Comparison of ENCODE assay signal across 36 cellular contexts in genomic region chr5:159811712-159812111, GRCh38.
"Had no signal": no experiment of that assay in that cellular context is flagged by ENCODE, and none has a peak within 500 bp of the region (broad histone marks: within the 10 kb centered on the region; RNA-seq: fewer than 3 reads in every experiment).

No MANE protein-coding gene starts in this region.

- H3K4me3 ChIP-seq: ascending aorta, cardiac muscle cell had no signal

- H3K27me3 Mint-ChIP-seq: activated CD4-positive, alpha-beta T cell treated with anti-CD3 and anti-CD28 coated beads, Interleukin-2, amount 10 ng/mL, durations not matched to agents 24 days and 14 days; activated naive CD4-positive, alpha-beta T cell treated with anti-CD3 and anti-CD28 coated beads, Interleukin-2, amount 10 ng/mL, durations not matched to agents 7 days and 5 days; activated naive CD4-positive, alpha-beta T cell treated with anti-CD3 and anti-CD28 coated beads, Interleukin-2, amount 50 U/mL, for 24 hours; activated naive CD8-positive, alpha-beta T cell treated with anti-CD3 and anti-CD28 coated beads, Interleukin-2, amount 10 ng/mL, durations not matched to agents 7 days and 5 days; brain had no signal

- DNase-seq: activated B cell treated with CpG ODN at 0.5 μM for 24 hours; activated CD4-positive, alpha-beta memory T cell treated with anti-CD3 and anti-CD28 coated beads for 36 hours; activated CD4-positive, alpha-beta T cell treated with anti-CD3 and anti-CD28 coated beads for 4 hours; activated CD4-positive, alpha-beta T cell treated with anti-CD3 and anti-CD28 coated beads, Interleukin-2, amount 10 ng/mL, durations not matched to agents 24 days and 14 days; activated CD4-positive, alpha-beta T cell treated with anti-CD3 and anti-CD28 coated beads, Interleukin-2, amount 50 U/mL, for 1 hour; activated CD4-positive, alpha-beta T cell treated with anti-CD3 and anti-CD28 coated beads, Interleukin-2, amount 50 U/mL, for 4 hours; activated CD4-positive, CD25-positive, alpha-beta regulatory T cell treated with anti-CD3 and anti-CD28 coated beads, Interleukin-2, amount 50 U/mL, for 72 hours; activated CD8-positive, alpha-beta memory T cell treated with anti-CD3 and anti-CD28 coated beads, Interleukin-2, amount 50 U/mL, for 4 hours; activated CD8-positive, alpha-beta T cell treated with anti-CD3 and anti-CD28 coated beads for 36 hours; activated effector memory CD4-positive, alpha-beta T cell treated with Interleukin-2 at 50 U/mL for 16 hours; activated gamma-delta T cell; activated naive CD4-positive, alpha-beta T cell treated with anti-CD3 and anti-CD28 coated beads, Interleukin-2, amount 10 ng/mL, durations not matched to agents 7 days and 5 days; activated naive CD4-positive, alpha-beta T cell treated with Interleukin-2 at 50 U/mL for 16 hours; activated naive CD8-positive, alpha-beta T cell treated with anti-CD3 and anti-CD28 coated beads, Interleukin-2, amount 10 ng/mL, durations not matched to agents 7 days and 5 days; activated naive CD8-positive, alpha-beta T cell treated with anti-CD3 and anti-CD28 coated beads, Interleukin-2, amount 50 U/mL, for 24 hours; activated T-cell treated with anti-CD3 and anti-CD28 coated beads for 4 hours; activated T-cell treated with anti-CD3 and anti-CD28 coated beads, Interleukin-2, amount 50 U/mL, for 1 hour; activated T-cell treated with anti-CD3 and anti-CD28 coated beads, Interleukin-2, amount 50 U/mL, for 4 hours; activated T-cell treated with anti-CD3 and anti-CD28 coated beads, Interleukin-2, amount 50 U/mL, for 72 hours; amygdala; anterior cingulate cortex; caudate nucleus; cerebellar nuclear complex; T-helper 2 cell; T-helper 9 cell had no signal

- H3K27ac ChIP-seq: ascending aorta, cardiac muscle cell, VCaP had no signal

- H3K36me3 ChIP-seq: ascending aorta, cardiac muscle cell had no signal

- H3K4me3 Mint-ChIP-seq: activated B cell treated with CpG ODN at 0.5 μM for 24 hours; activated CD4-positive, alpha-beta memory T cell treated with anti-CD3 and anti-CD28 coated beads for 36 hours; activated CD4-positive, alpha-beta T cell treated with anti-CD3 and anti-CD28 coated beads, Interleukin-2, amount 10 ng/mL, durations not matched to agents 24 days and 14 days; activated CD8-positive, alpha-beta T cell treated with anti-CD3 and anti-CD28 coated beads for 36 hours; activated naive CD4-positive, alpha-beta T cell treated with anti-CD3 and anti-CD28 coated beads, Interleukin-2, amount 10 ng/mL, durations not matched to agents 7 days and 5 days; activated naive CD4-positive, alpha-beta T cell treated with anti-CD3 and anti-CD28 coated beads, Interleukin-2, amount 50 U/mL, for 24 hours; activated naive CD8-positive, alpha-beta T cell; activated naive CD8-positive, alpha-beta T cell treated with anti-CD3 and anti-CD28 coated beads, Interleukin-2, amount 10 ng/mL, durations not matched to agents 7 days and 5 days; activated naive CD8-positive, alpha-beta T cell treated with anti-CD3 and anti-CD28 coated beads, Interleukin-2, amount 50 U/mL, for 24 hours; activated T-cell treated with anti-CD3 and anti-CD28 coated beads, Interleukin-2, amount 50 U/mL, for 4 hours; activated T-cell treated with anti-CD3 and anti-CD28 coated beads, Interleukin-2, amount 50 U/mL, for 72 hours; activated T-helper 1 cell treated with anti-CD3 and anti-CD28 coated beads, Interleukin-12 subunit alpha, Interleukin-12 subunit beta, Interleukin-2, Interleukin-4 antibody, amounts not matched to agents 30 ng/mL and 10 ng/mL and 1 ng/mL, durations not matched to agents 14 hours and 24 hours and 36 hours; activated T-helper 17 cell treated with anti-CD3 and anti-CD28 coated beads, Interleukin-2, amount 50 U/mL, for 72 hours; brain; central memory CD8-positive, alpha-beta T cell; T-helper 1 cell treated with Interleukin-12 subunit alpha and Interleukin-12 subunit beta and Interleukin-4 antibody, amounts not matched to agents 30 μg/mL and 1 μg/mL, for 36 hours; T-helper 2 cell treated with Interferon-gamma antibody and Interleukin-4, amounts not matched to agents 5 μg/mL and 100 μg/mL, for 36 hours had no signal

- H3K36me3 Mint-ChIP-seq: activated naive CD4-positive, alpha-beta T cell treated with anti-CD3 and anti-CD28 coated beads, Interleukin-2, amount 10 ng/mL, durations not matched to agents 7 days and 5 days; activated naive CD4-positive, alpha-beta T cell treated with anti-CD3 and anti-CD28 coated beads, Interleukin-2, amount 50 U/mL, for 24 hours; activated naive CD8-positive, alpha-beta T cell; brain had no signal

- H3K27me3 ChIP-seq: ascending aorta, cardiac muscle cell had no signal

- H3K4me1 Mint-ChIP-seq: activated B cell treated with CpG ODN at 0.5 μM for 24 hours; activated CD4-positive, alpha-beta T cell treated with anti-CD3 and anti-CD28 coated beads, Interleukin-2, amount 10 ng/mL, durations not matched to agents 24 days and 14 days; activated naive CD4-positive, alpha-beta T cell treated with anti-CD3 and anti-CD28 coated beads, Interleukin-2, amount 10 ng/mL, durations not matched to agents 7 days and 5 days; activated naive CD4-positive, alpha-beta T cell treated with anti-CD3 and anti-CD28 coated beads, Interleukin-2, amount 50 U/mL, for 24 hours; brain; central memory CD8-positive, alpha-beta T cell had no signal

- ATAC-seq: activated CD8-positive, alpha-beta T cell treated with anti-CD3 and anti-CD28 coated beads for 36 hours; activated naive CD8-positive, alpha-beta T cell treated with anti-CD3 and anti-CD28 coated beads, Interleukin-2, amount 50 U/mL, for 24 hours; activated T-cell treated with anti-CD3 and anti-CD28 coated beads, Interleukin-2, amount 50 U/mL, for 4 hours; activated T-cell treated with anti-CD3 and anti-CD28 coated beads, Interleukin-2, amount 50 U/mL, for 72 hours; activated T-helper 17 cell treated with anti-CD3 and anti-CD28 coated beads, Interleukin-2, amount 50 U/mL, for 72 hours had no signal

- H3K9me3 ChIP-seq: ascending aorta had no signal

- H3K9me3 Mint-ChIP-seq: activated T-helper 17 cell treated with anti-CD3 and anti-CD28 coated beads, Interleukin-2, amount 50 U/mL, for 72 hours had no signal

- H3K27ac Mint-ChIP-seq: activated B cell treated with CpG ODN at 0.5 μM for 24 hours; activated CD4-positive, alpha-beta memory T cell treated with anti-CD3 and anti-CD28 coated beads for 36 hours; activated CD4-positive, alpha-beta T cell treated with anti-CD3 and anti-CD28 coated beads, Interleukin-2, amount 10 ng/mL, durations not matched to agents 24 days and 14 days; activated CD8-positive, alpha-beta T cell treated with anti-CD3 and anti-CD28 coated beads for 36 hours; activated naive CD4-positive, alpha-beta T cell treated with anti-CD3 and anti-CD28 coated beads, Interleukin-2, amount 10 ng/mL, durations not matched to agents 7 days and 5 days; activated naive CD4-positive, alpha-beta T cell treated with anti-CD3 and anti-CD28 coated beads, Interleukin-2, amount 50 U/mL, for 24 hours; activated naive CD8-positive, alpha-beta T cell; activated naive CD8-positive, alpha-beta T cell treated with anti-CD3 and anti-CD28 coated beads, Interleukin-2, amount 10 ng/mL, durations not matched to agents 7 days and 5 days; activated naive CD8-positive, alpha-beta T cell treated with anti-CD3 and anti-CD28 coated beads, Interleukin-2, amount 50 U/mL, for 24 hours; activated T-cell treated with anti-CD3 and anti-CD28 coated beads, Interleukin-2, amount 50 U/mL, for 72 hours; activated T-helper 1 cell treated with anti-CD3 and anti-CD28 coated beads, Interleukin-12 subunit alpha, Interleukin-12 subunit beta, Interleukin-2, Interleukin-4 antibody, amounts not matched to agents 30 ng/mL and 10 ng/mL and 1 ng/mL, durations not matched to agents 14 hours and 24 hours and 36 hours; activated T-helper 17 cell treated with anti-CD3 and anti-CD28 coated beads, Interleukin-2, amount 50 U/mL, for 72 hours; brain; T-helper 1 cell treated with Interleukin-12 subunit alpha and Interleukin-12 subunit beta and Interleukin-4 antibody, amounts not matched to agents 30 μg/mL and 1 μg/mL, for 36 hours; T-helper 2 cell treated with Interferon-gamma antibody and Interleukin-4, amounts not matched to agents 5 μg/mL and 100 μg/mL, for 36 hours had no signal
